Comparison of ENCODE assay signal across 1 cellular context in the genomic region with DNA sequence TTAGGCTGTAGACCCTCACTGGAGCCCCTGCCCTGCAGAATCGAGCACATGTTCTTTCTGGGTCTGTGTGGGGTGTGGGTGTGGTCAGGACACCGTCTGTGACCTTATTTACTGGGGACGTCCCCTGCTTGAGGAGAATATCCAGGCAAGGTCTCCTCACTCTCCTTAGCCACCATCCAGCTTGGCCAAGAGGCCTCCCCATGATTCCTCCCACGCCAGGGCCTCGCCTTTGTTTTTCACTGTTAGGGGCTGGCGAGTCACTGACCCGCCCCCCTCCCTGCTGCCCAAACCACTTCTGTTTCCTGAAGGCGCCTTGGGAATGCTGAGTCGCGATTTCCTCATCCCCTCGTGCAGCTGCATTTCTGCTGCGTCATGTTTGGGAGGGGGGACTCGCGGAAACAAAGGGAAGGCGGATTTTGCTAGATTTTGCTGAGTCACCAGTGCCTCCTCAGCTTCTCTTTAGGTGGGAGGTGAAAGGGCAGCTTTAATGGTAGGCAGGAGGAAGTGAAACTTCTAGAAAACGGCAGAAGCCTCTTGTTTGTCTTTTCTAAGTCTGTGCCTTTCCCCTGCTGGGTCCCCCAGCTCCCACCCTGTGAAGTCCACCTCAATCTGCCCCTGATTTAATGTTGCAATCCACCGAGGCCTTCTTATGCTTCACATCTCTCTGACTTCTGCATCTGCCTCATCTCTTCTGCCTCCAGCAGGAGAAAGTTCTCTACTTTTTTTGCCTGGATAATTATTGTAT.
TF ChIP-seq lines count a peak whose summit lies in the region.

No MANE protein-coding gene starts in this region.

TF ChIP-seq in A549, 52 proteins besides CTCF, POLR2A, EP300 and RAD21 (continued from another document):
- TF ChIP-seq GATA3 (IDR thresholded peaks at IDR 0.05; ENCODE audit: borderline replicate concordance) (peak; percentile 72; the same call in 1 of the 2 replicates), FOSL2 (IDR thresholded peaks at IDR 0.05) (no peak), FOSL2 (CRISPR knock-in tag; IDR thresholded peaks at IDR 0.05) (peak; percentile 88), TFCP2L1 (CRISPR knock-in tag; IDR thresholded peaks at IDR 0.05) (0 out of 2 replicates have a peak, but pooled peaks have one; percentile 5), NPAS2 (CRISPR knock-in tag; IDR thresholded peaks at IDR 0.05; ENCODE audit: borderline replicate concordance) (no peak), EHMT2 (IDR thresholded peaks at IDR 0.05; ENCODE audit: low read depth) (no peak), JUN (IDR thresholded peaks at IDR 0.05) (peak; percentile 54 to 65; a peak in 2 of 5 replicates), RNF2 (IDR thresholded peaks at IDR 0.05; ENCODE audit: borderline replicate concordance, low read depth) (no peak), KDM5A (IDR thresholded peaks at IDR 0.05) (no peak), CHD2 (IDR thresholded peaks at IDR 0.05; ENCODE audit: low read length, partially characterized antibody) (peak; percentile 28), CEBPB (IDR thresholded peaks at IDR 0.05) (peak; percentile 50 to 95; a peak in 3 of 4 replicates), RFX5 (IDR thresholded peaks at IDR 0.05) (peak; percentile 37; the same call in 1 of the 2 replicates), MAX (IDR thresholded peaks at IDR 0.05) (peak; percentile 96), HES2 (IDR thresholded peaks at IDR 0.05) (0 out of 2 replicates have a peak, but pooled peaks have one; percentile 20), TP53 (CRISPR knock-in tag; IDR thresholded peaks at IDR 0.05) (no peak), NFE2L2 (conservative IDR thresholded peaks at IDR 0.05; ENCODE audit: low read length) (peak; percentile 100), BHLHE40 (IDR thresholded peaks at IDR 0.05; ENCODE audit: low read depth, low read length) (peak; percentile 68)
- TF ChIP-seq, protein P1, sequence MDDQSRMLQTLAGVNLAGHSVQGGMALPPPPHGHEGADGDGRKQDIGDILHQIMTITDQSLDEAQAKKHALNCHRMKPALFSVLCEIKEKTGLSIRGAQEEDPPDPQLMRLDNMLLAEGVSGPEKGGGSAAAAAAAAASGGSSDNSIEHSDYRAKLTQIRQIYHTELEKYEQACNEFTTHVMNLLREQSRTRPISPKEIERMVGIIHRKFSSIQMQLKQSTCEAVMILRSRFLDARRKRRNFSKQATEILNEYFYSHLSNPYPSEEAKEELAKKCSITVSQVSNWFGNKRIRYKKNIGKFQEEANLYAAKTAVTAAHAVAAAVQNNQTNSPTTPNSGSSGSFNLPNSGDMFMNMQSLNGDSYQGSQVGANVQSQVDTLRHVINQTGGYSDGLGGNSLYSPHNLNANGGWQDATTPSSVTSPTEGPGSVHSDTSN (IDR thresholded peaks at IDR 0.05): peak; percentile 61; the same call in 1 of the 2 replicates
